Comparison of ENCODE assay signal across 8 cellular contexts in genomic region chr11:17352925-17353227, GRCh38. TPM values are rescaled to one million over a fixed set of nuclear protein-coding genes. Genes with fewer than 3 reads are reported as not detected.
A peak's percentile ranks its signal among the peaks of the same experiment; 100 is the strongest.
DNase-seq lines count a peak whose midpoint lies in the region; ATAC-seq and TF ChIP-seq lines count a peak whose summit lies in the region.

No MANE protein-coding gene starts in this region.

- peak overlapping the region; percentile 30 for H3K27ac Mint-ChIP-seq in activated B cell treated with CpG ODN at 0.5 μM for 24 hours

- H3K4me3 Mint-ChIP-seq in activated B cell treated with CpG ODN at 0.5 μM for 24 hours = peak overlapping the region; percentile 87

- peak overlapping the region; percentile 88; the same call in 1 of the 2 replicates for H2AFZ ChIP-seq in Karpas-422 (ENCODE audit: low read length)

- peak overlapping the region; percentile 90 for H3K9ac ChIP-seq in Karpas-422 (ENCODE audit: low read length)

- H3K27ac ChIP-seq in 22Rv1 (peak overlapping the region; percentile 96), Karpas-422 (ENCODE audit: low read length) (peak overlapping the region; percentile 86), dorsolateral prefrontal cortex (peak overlapping the region in 57 of 59 donors; percentile 12 to 93 (median 83)), lung (ENCODE audit: low read depth in 1 of 2, low read length in 1 of 2) (no peak overlapping the region), substantia nigra (ENCODE audit: low read depth, low read length, poor library complexity, severe bottlenecking) (peak overlapping the region; percentile 38)

- H3K9me2 ChIP-seq in Karpas-422 (replicated peaks; ENCODE audit: insufficient read depth, low read length) = no peaks in the 10 kb centered on the region

- H3K36me3 ChIP-seq in Karpas-422 (ENCODE audit: insufficient read depth, low read length) (peaks cover 27% of the 10 kb centered on the region), lung (ENCODE audit: control insufficient read depth in 2 of 2, insufficient read depth in 2 of 2, low read length in 2 of 2) (peaks cover 0 to 1% of the 10 kb centered on the region in 2 donors)

- H3K9me3 ChIP-seq in Karpas-422 (ENCODE audit: low read length) (no peaks in the 10 kb centered on the region), lung (ENCODE audit: control insufficient read depth in 2 of 2, insufficient read depth in 1 of 2, low read length in 1 of 2) (no peaks in the 10 kb centered on the region)

- POLR2A ChIA-PET in activated B cell treated with CpG ODN at 0.5 μM for 24 hours (lab: Charles Lee) = no interaction called here

- H3K9me3 Mint-ChIP-seq in activated B cell treated with CpG ODN at 0.5 μM for 24 hours = no peaks in the 10 kb centered on the region

- peak; percentile 55 for ATAC-seq in GM18511 (IDR thresholded peaks at IDR 0.05; ENCODE audit: unreplicated experiment)
- peak; percentile 35 for ATAC-seq in activated B cell treated with CpG ODN at 0.5 μM for 24 hours (ENCODE audit: low read depth)
- ATAC-seq in lung (ENCODE audit: insufficient read depth, low FRiP score) = peak; percentile 50

- intact Hi-C loops in activated B cell treated with CpG ODN at 0.5 μM for 24 hours (cut with micrococcal nuclease) = loop anchor here (1.0 to 10.0 kb wide), 6 partner anchors 77 to 969 kb away; partner anchors contain the start of genes C11orf58, GTF2H1, HPS5 and NUCB2
- intact Hi-C loops in dorsolateral prefrontal cortex (cut with DNase I) = loop anchor here in 1 of 2 donors (2.0 to 10.0 kb wide), 2 partner anchors 76 to 148 kb away; partner anchors contain the start of genes NUCB2 and PIK3C2A

- H3K27me3 Mint-ChIP-seq in activated B cell treated with CpG ODN at 0.5 μM for 24 hours = peaks cover 32% of the 10 kb centered on the region

- peaks cover 36% of the 10 kb centered on the region for H3K4me1 ChIP-seq in Karpas-422 (ENCODE audit: low read length)
- peaks cover 0 to 2% of the 10 kb centered on the region in 2 donors for H3K4me1 ChIP-seq in lung (ENCODE audit: control insufficient read depth in 2 of 2, insufficient read depth in 2 of 2, low read length in 2 of 2)

- WGBS in lung, 2 donors = 1% methylated on average over 16 of the region's 16 CpGs

- H4K20me1 ChIP-seq in Karpas-422 (ENCODE audit: insufficient read depth, low read depth, low read length) = no peaks in the 10 kb centered on the region

- H3K4me1 Mint-ChIP-seq in activated B cell treated with CpG ODN at 0.5 μM for 24 hours = peaks cover 32% of the 10 kb centered on the region

- DNase-seq in Karpas-422 (peak; percentile 92), activated B cell treated with CpG ODN at 0.5 μM for 24 hours (peak; percentile 26), dorsolateral prefrontal cortex (peak in 5 of 10 donors; percentile 21 to 65 (median 49)), lung (ENCODE audit: low spot score) (peak; percentile 35), substantia nigra (lab: John Stamatoyannopoulos, UW) (peak in 12 of 49 donors; percentile 3 to 45 (median 10)), SKM-1 (lab: John Stamatoyannopoulos, UW; ENCODE audit: unreplicated experiment) (no peak)

- CTCF ChIA-PET in activated B cell treated with CpG ODN at 0.5 μM for 24 hours (lab: Charles Lee) = no interaction called here

- peak overlapping the region; percentile 80 for H3K4me2 ChIP-seq in Karpas-422 (ENCODE audit: low read depth, low read length, poor library complexity, severe bottlenecking)

- peaks cover 47% of the 10 kb centered on the region for H3K79me2 ChIP-seq in Karpas-422 (ENCODE audit: low read length)

- TF ChIP-seq CTCF in 22Rv1 (IDR thresholded peaks at IDR 0.05) (no peak), activated B cell treated with CpG ODN at 0.5 μM for 24 hours (IDR thresholded peaks at IDR 0.05) (no peak), dorsolateral prefrontal cortex (IDR thresholded peaks at IDR 0.05 in 54 of 56, conservative IDR thresholded peaks at IDR 0.05 in 2 of 56; ENCODE audit: low read depth in 1 of 56, partially characterized antibody in 56 of 56) (peak in 3 of 56 donors; percentile 1 to 3 (median 3)), lung (IDR thresholded peaks at IDR 0.05; ENCODE audit: control extremely low read depth, extremely low read depth) (no peak)

- no peaks in the 10 kb centered on the region for H3K36me3 Mint-ChIP-seq in activated B cell treated with CpG ODN at 0.5 μM for 24 hours (ENCODE audit: low read depth)

- peak overlapping the region; percentile 68 for H3K4me3 ChIP-seq in Karpas-422 (ENCODE audit: low read length)
- peak overlapping the region; percentile 57 to 85 (median 73) for H3K4me3 ChIP-seq in dorsolateral prefrontal cortex
- peak overlapping the region; percentile 24 for H3K4me3 ChIP-seq in lung

- no peaks in the 10 kb centered on the region for H3K27me3 ChIP-seq in Karpas-422 (ENCODE audit: low read length)
- no peaks in the 10 kb centered on the region for H3K27me3 ChIP-seq in dorsolateral prefrontal cortex
- H3K27me3 ChIP-seq in lung (ENCODE audit: control insufficient read depth, insufficient read depth) = no peaks in the 10 kb centered on the region

RNA-seq across cellular contexts. Expression of gene NCR3LG1, which starts 1.3 kb away (rescaled TPM):
- 26.4 and 38.6 TPM in 2 replicates for total RNA-seq in Karpas-422 (2014; rRNA removed; shearing (Covaris generic); ENCODE audit: low replicate concordance)
- total RNA-seq in activated B cell treated with CpG ODN at 0.5 μM for 24 hours = 1.1 TPM in 2 replicates
- total RNA-seq in dorsolateral prefrontal cortex = 10 to 100 TPM in 118 of 120 experiments, 1 to 10 TPM in 2; 6.7 to 30.4 (median 18.1) TPM
- total RNA-seq in lung = 1 to 10 TPM; 1.3 to 5.8 TPM
- polyA plus RNA-seq in lung = 1 to 10 TPM in 1 of 2 donors, under 1 TPM in 1; 0.94 to 3.0 TPM

RNA-seq across cellular contexts. Expression of gene KCNJ11, which starts 35.6 kb away (rescaled TPM):
- 0.26 and 0.58 TPM in 2 replicates for total RNA-seq in Karpas-422 (2014; rRNA removed; shearing (Covaris generic); ENCODE audit: low replicate concordance)
- total RNA-seq in activated B cell treated with CpG ODN at 0.5 μM for 24 hours (0.54 and 1.2 TPM in 2 replicates), dorsolateral prefrontal cortex (10 to 100 TPM in 119 of 120 experiments, 1 to 10 TPM in 1; 6.2 to 31.2 (median 19.8) TPM), lung (1 to 10 TPM; 2.3 to 4.5 TPM)
- 1 to 10 TPM; 2.5 to 3.1 TPM for polyA plus RNA-seq in lung

Comparison
In these comparisons a context has a peak if more than half of its experiments do, and no peak if none do; other contexts are left out.
1. H3K27ac ChIP-seq: peak in 22Rv1 (single experiment), Karpas-422 (single experiment), dorsolateral prefrontal cortex (57 of 59) and substantia nigra (single experiment); none in lung (0 of 2).
2. Peak in every context shown above with its lines, with median percentiles within 50 percentile points of each other: ATAC-seq and H3K4me3 ChIP-seq.